In genomic region chr2:44897406-44897805, GRCh38 we compare ENCODE assay signal across 25 cellular contexts. TPM values are rescaled to one million over a fixed set of nuclear protein-coding genes. Genes with fewer than 3 reads are reported as not detected.
DNase-seq lines count a peak whose midpoint lies in the region; ATAC-seq and TF ChIP-seq lines count a peak whose summit lies in the region.
"Had no signal": no experiment of that assay in that cellular context is flagged by ENCODE, and none has a peak within 500 bp of the region (broad histone marks: within the 10 kb centered on the region; RNA-seq: fewer than 3 reads in every experiment).

No MANE protein-coding gene starts in this region.

- no peaks in the 10 kb centered on the region for H4K20me1 ChIP-seq in GM23338 (replicated peaks; ENCODE audit: insufficient read depth)

- peaks cover 12% of the 10 kb centered on the region for H3K9me3 Mint-ChIP-seq in GM23338

- H3K4me3 ChIP-seq in GM23338, result no peak overlapping the region
- H3K4me3 ChIP-seq: heart right ventricle had no signal

- H3K36me3 ChIP-seq in GM23338 (ENCODE audit: insufficient read depth), result no peaks in the 10 kb centered on the region
- H3K36me3 ChIP-seq: heart right ventricle had no signal

- no peak overlapping the region for H3K27ac ChIP-seq in GM23338 (ENCODE audit: low read depth)
- H3K27ac ChIP-seq: heart right ventricle had no signal

- H3K4me1 Mint-ChIP-seq in GM23338, result peaks cover 5% of the 10 kb centered on the region; the same call in 2 of the 3 replicates

- peaks cover 6% of the 10 kb centered on the region for H3K36me3 Mint-ChIP-seq in GM23338 (ENCODE audit: low read depth)

- ATAC-seq in GM23338 (no peak; the same call in 2 of the 3 replicates), GM18907 (IDR thresholded peaks at IDR 0.05; ENCODE audit: unreplicated experiment) (no peak)
- ATAC-seq: heart right ventricle, left ventricle myocardium superior, Right ventricle myocardium inferior had no signal

- H3K27ac Mint-ChIP-seq in GM23338, result no peak overlapping the region

- no peaks in the 10 kb centered on the region for H3K79me2 ChIP-seq in GM23338 (replicated peaks; ENCODE audit: insufficient read depth)

- H3F3A ChIP-seq in GM23338 (replicated peaks; ENCODE audit: low read depth), result no peaks in the 10 kb centered on the region

- H3K27me3 Mint-ChIP-seq in GM23338 (ENCODE audit: insufficient read depth, low read depth, poor library complexity), result peaks cover 2% of the 10 kb centered on the region

- peaks cover 4% of the 10 kb centered on the region; the same call in 1 of the 2 replicates for H3K9me2 ChIP-seq in GM23338 (ENCODE audit: insufficient read depth)

- no peaks in the 10 kb centered on the region for H3K27me3 ChIP-seq in GM23338 (ENCODE audit: insufficient read depth)

- no peak overlapping the region for H3K4me2 ChIP-seq in GM23338

- H3K4me1 ChIP-seq in GM23338 (ENCODE audit: insufficient read depth), result no peaks in the 10 kb centered on the region
- H3K4me1 ChIP-seq: heart right ventricle had no signal

- H2AFZ ChIP-seq in GM23338, result peak overlapping the region; percentile 5; the same call in 1 of the 2 replicates

- TF ChIP-seq CTCF in GM23338 (conservative IDR thresholded peaks at IDR 0.05; ENCODE audit: low read depth in 2 of 2), result peak in 1 of 2 experiments; percentile 58; a peak in 2 of 4 replicates

- DNase-seq in DMS53 (lab: John Stamatoyannopoulos, UW) (peak; percentile 15), DMS53 treated with DMSO at 0.1 percent for 48 hours (lab: John Stamatoyannopoulos, UW; ENCODE audit: unreplicated experiment) (no peak), GM23338 (ENCODE audit: low spot score) (peak; percentile 13), RPMI7951 (ENCODE audit: low read depth) (peak; percentile 19), fibroblast of peridontal ligament (ENCODE audit: extremely low read depth) (peak; percentile 5), globus pallidus (ENCODE audit: low spot score) (no peak), NCI-H2196 (lab: John Stamatoyannopoulos, UW; ENCODE audit: unreplicated experiment) (no peak)
- DNase-seq: activated CD4-positive, alpha-beta T cell treated with anti-CD3 and anti-CD28 coated beads, Interleukin-2, amount 50 U/mL, for 48 hours; activated T-cell treated with anti-CD3 and anti-CD28 coated beads for 4 hours; amniotic stem cell; C1 segment of cervical spinal cord; DMS79 treated with DMSO at 0.1 percent for 48 hours; effector memory CD4-positive, alpha-beta T cell; heart right ventricle; Karpas-422; left ventricle myocardium superior; NCI-H1436; NCI-H2227 treated with DMSO at 0.1 percent for 48 hours; NK-92 treated with Interleukin-12 subunit alpha and Interleukin-12 subunit beta, amount 100 ng/mL, for 24 hours; T-helper 1 cell had no signal

- no peak overlapping the region for H3K4me3 Mint-ChIP-seq in GM23338

TF ChIP-seq in GM23338, 12 proteins besides CTCF, POLR2A, EP300 and RAD21 (continues in another document):
- TF ChIP-seq POLR2AphosphoS5 (IDR thresholded peaks at IDR 0.05; ENCODE audit: low read depth) (no peak), ZNF114 (CRISPR knock-in tag; IDR thresholded peaks at IDR 0.05) (no peak), EZH2phosphoT487 (IDR thresholded peaks at IDR 0.05; ENCODE audit: unreplicated experiment) (no peak), CREB1 (CRISPR knock-in tag; IDR thresholded peaks at IDR 0.05; ENCODE audit: low read depth) (no peak), ETS1 (IDR thresholded peaks at IDR 0.05) (no peak), STAT1 (IDR thresholded peaks at IDR 0.05; ENCODE audit: unreplicated experiment) (no peak), EZH2 (IDR thresholded peaks at IDR 0.05; ENCODE audit: low read depth, unreplicated experiment) (no peak), NANOG (IDR thresholded peaks at IDR 0.05; ENCODE audit: borderline replicate concordance) (no peak)
- TF ChIP-seq, protein P1, sequence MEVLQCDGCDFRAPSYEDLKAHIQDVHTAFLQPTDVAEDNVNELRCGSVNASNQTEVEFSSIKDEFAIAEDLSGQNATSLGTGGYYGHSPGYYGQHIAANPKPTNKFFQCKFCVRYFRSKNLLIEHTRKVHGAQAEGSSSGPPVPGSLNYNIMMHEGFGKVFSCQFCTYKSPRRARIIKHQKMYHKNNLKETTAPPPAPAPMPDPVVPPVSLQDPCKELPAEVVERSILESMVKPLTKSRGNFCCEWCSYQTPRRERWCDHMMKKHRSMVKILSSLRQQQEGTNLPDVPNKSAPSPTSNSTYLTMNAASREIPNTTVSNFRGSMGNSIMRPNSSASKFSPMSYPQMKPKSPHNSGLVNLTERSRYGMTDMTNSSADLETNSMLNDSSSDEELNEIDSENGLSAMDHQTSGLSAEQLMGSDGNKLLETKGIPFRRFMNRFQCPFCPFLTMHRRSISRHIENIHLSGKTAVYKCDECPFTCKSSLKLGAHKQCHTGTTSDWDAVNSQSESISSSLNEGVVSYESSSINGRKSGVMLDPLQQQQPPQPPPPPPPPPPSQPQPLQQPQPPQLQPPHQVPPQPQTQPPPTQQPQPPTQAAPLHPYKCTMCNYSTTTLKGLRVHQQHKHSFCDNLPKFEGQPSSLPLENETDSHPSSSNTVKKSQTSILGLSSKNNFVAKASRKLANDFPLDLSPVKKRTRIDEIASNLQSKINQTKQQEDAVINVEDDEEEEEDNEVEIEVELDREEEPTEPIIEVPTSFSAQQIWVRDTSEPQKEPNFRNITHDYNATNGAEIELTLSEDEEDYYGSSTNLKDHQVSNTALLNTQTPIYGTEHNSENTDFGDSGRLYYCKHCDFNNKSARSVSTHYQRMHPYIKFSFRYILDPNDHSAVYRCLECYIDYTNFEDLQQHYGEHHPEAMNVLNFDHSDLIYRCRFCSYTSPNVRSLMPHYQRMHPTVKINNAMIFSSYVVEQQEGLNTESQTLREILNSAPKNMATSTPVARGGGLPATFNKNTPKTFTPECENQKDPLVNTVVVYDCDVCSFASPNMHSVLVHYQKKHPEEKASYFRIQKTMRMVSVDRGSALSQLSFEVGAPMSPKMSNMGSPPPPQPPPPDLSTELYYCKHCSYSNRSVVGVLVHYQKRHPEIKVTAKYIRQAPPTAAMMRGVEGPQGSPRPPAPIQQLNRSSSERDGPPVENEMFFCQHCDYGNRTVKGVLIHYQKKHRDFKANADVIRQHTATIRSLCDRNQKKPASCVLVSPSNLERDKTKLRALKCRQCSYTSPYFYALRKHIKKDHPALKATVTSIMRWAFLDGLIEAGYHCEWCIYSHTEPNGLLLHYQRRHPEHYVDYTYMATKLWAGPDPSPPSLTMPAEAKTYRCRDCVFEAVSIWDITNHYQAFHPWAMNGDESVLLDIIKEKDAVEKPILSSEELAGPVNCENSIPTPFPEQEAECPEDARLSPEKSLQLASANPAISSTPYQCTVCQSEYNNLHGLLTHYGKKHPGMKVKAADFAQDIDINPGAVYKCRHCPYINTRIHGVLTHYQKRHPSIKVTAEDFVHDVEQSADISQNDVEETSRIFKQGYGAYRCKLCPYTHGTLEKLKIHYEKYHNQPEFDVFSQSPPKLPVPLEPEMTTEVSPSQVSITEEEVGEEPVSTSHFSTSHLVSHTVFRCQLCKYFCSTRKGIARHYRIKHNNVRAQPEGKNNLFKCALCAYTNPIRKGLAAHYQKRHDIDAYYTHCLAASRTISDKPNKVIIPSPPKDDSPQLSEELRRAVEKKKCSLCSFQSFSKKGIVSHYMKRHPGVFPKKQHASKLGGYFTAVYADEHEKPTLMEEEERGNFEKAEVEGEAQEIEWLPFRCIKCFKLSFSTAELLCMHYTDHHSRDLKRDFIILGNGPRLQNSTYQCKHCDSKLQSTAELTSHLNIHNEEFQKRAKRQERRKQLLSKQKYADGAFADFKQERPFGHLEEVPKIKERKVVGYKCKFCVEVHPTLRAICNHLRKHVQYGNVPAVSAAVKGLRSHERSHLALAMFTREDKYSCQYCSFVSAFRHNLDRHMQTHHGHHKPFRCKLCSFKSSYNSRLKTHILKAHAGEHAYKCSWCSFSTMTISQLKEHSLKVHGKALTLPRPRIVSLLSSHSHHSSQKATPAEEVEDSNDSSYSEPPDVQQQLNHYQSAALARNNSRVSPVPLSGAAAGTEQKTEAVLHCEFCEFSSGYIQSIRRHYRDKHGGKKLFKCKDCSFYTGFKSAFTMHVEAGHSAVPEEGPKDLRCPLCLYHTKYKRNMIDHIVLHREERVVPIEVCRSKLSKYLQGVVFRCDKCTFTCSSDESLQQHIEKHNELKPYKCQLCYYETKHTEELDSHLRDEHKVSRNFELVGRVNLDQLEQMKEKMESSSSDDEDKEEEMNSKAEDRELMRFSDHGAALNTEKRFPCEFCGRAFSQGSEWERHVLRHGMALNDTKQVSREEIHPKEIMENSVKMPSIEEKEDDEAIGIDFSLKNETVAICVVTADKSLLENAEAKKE (CRISPR knock-in tag; IDR thresholded peaks at IDR 0.05), result no peak

RNA-seq across cellular contexts. Expression of gene SIX3, which starts 44.1 kb away (rescaled TPM):
- 0.28 TPM in 1 of 2 replicates, not detected in the other for total RNA-seq in GM23338 (2014; rRNA removed; shearing (Covaris generic))
- polyA plus RNA-seq in GM23338 (2016; fragmentation: Nextera tagmentation; extraction: Ambion mirVana), result 0.21 and 0.37 TPM in 2 replicates
- not detected in 2 replicates for total RNA-seq in RPMI7951 (2014; rRNA removed; shearing (Covaris generic))
- total RNA-seq: A172, fibroblast of lung, heart right ventricle, left ventricle myocardium superior, mononuclear cell, Right ventricle myocardium inferior had no signal
- polyA plus RNA-seq: fibroblast of lung, heart right ventricle had no signal

Comparison
In these comparisons a context has a peak if more than half of its experiments do, and no peak if none do; other contexts are left out.
1. DNase-seq: peak in DMS53 (single experiment), GM23338 (single experiment), RPMI7951 (single experiment) and fibroblast of peridontal ligament (single experiment); none in DMS53 treated with DMSO at 0.1 percent for 48 hours (single experiment), globus pallidus (single experiment) and NCI-H2196 (single experiment).